ENCODE assay signal across 14 cellular contexts in genomic region chr3:161913786-161914389, GRCh38.
DNase-seq lines count a peak whose midpoint lies in the region; ATAC-seq, FAIRE-seq and TF ChIP-seq lines count a peak whose summit lies in the region.
"Had no signal": no experiment of that assay in that cellular context is flagged by ENCODE, and none has a peak within 500 bp of the region (broad histone marks: within the 10 kb centered on the region; RNA-seq: fewer than 3 reads in every experiment).

No MANE protein-coding gene starts in this region.

- TF ChIP-seq CTCF in Panc1 (IDR thresholded peaks at IDR 0.05) (no peak), bronchial epithelial cell (IDR thresholded peaks at IDR 0.05; ENCODE audit: insufficient read depth, low read length, severe bottlenecking) (no peak), ovary (IDR thresholded peaks at IDR 0.05) (no peak)

- H3K4me3 ChIP-seq in Panc1 (ENCODE audit: low read depth in 2 of 2, low read length in 2 of 2): no peak overlapping the region
- no peak overlapping the region for H3K4me3 ChIP-seq in bronchial epithelial cell (ENCODE audit: low read depth, low read length)
- no peak overlapping the region for H3K4me3 ChIP-seq in ovary
- H3K4me3 ChIP-seq: prostate gland had no signal

- DNase-seq in GM03348 (ENCODE audit: low spot score) (peak; percentile 51), Panc1 (ENCODE audit: low read depth, low spot score) (no peak), bronchial epithelial cell (ENCODE audit: low read depth) (peak; percentile 17), non-pigmented ciliary epithelial cell (ENCODE audit: low read depth) (peak; percentile 67), ovary (no peak)
- no peak for DNase-seq in activated effector memory CD4-positive, alpha-beta T cell treated with anti-CD3 and anti-CD28 coated beads, Interleukin-2, amount 50 U/mL, for 16 hours
- DNase-seq in activated CD8-positive, alpha-beta memory T cell treated with anti-CD3 and anti-CD28 coated beads, Interleukin-2, amount 50 U/mL, for 48 hours: no peak
- DNase-seq: activated CD4-positive, alpha-beta T cell treated with anti-CD3 and anti-CD28 coated beads, Interleukin-2, amount 50 U/mL, for 48 hours; activated effector memory CD4-positive, alpha-beta T cell treated with Interleukin-2 at 50 U/mL for 16 hours; CD8-positive, alpha-beta T cell; immature natural killer cell; stimulated activated CD4-positive, alpha-beta T cell treated with anti-CD3 and anti-CD28 coated beads, Interleukin-4, amount 100 ng/mL, for 24 hours had no signal

- H3K4me1 ChIP-seq in Panc1 (ENCODE audit: control insufficient read depth, insufficient read depth, low read length) (peaks cover 9% of the 10 kb centered on the region; the same call in 1 of the 2 replicates), ovary (ENCODE audit: insufficient read depth) (no peaks in the 10 kb centered on the region)
- H3K4me1 ChIP-seq: prostate gland had no signal

- in situ Hi-C loops in Panc1 (cut with HindIII; ENCODE audit: low pct_unique_long_range_greater_than_20kb, low sequenced_read_pairs): no loop called here

- no peak for FAIRE-seq in bronchial epithelial cell (lab: Jason Lieb, UNC)

- no peaks in the 10 kb centered on the region for H3K27me3 ChIP-seq in Panc1 (ENCODE audit: control insufficient read depth, insufficient read depth, low read length)
- no peaks in the 10 kb centered on the region for H3K27me3 ChIP-seq in bronchial epithelial cell (ENCODE audit: control insufficient read depth, insufficient read depth, low read length)
- no peaks in the 10 kb centered on the region for H3K27me3 ChIP-seq in ovary

- POLR2A ChIA-PET in Panc1 (lab: Charles Lee): no interaction called here

- intact Hi-C loops in Panc1 (cut with micrococcal nuclease; ENCODE audit: unreplicated experiment): no loop called here
- intact Hi-C loops in ovary (cut with DNase I): no loop called here

- no peaks in the 10 kb centered on the region for H3K9me3 ChIP-seq in Panc1 (ENCODE audit: control insufficient read depth, insufficient read depth, low read depth, low read length)
- H3K9me3 ChIP-seq in ovary: no peaks in the 10 kb centered on the region
- H3K9me3 ChIP-seq: prostate gland had no signal

- no peak overlapping the region for H3K27ac ChIP-seq in Panc1 (ENCODE audit: low read length)
- no peak overlapping the region for H3K27ac ChIP-seq in ovary
- H3K27ac ChIP-seq: prostate gland had no signal

- BruUV-seq in Panc1 (replicated peaks; lab: Mats Ljungman, UMichigan): no TSS peak

- no peak for TF ChIP-seq POLR2A in ovary (IDR thresholded peaks at IDR 0.05)

- ATAC-seq in Panc1: peak; percentile 60; the same call in 1 of the 2 replicates
- no peak for ATAC-seq in GM19324 (IDR thresholded peaks at IDR 0.05; ENCODE audit: low FRiP score, unreplicated experiment)
- ATAC-seq: CD8-positive, alpha-beta T cell had no signal

- CTCF ChIA-PET in Panc1 (lab: Charles Lee): no interaction called here

- TF ChIP-seq EP300 in ovary (IDR thresholded peaks at IDR 0.05): no peak

- H3K36me3 ChIP-seq in Panc1 (ENCODE audit: control insufficient read depth, insufficient read depth, low read length): no peaks in the 10 kb centered on the region
- no peaks in the 10 kb centered on the region for H3K36me3 ChIP-seq in bronchial epithelial cell (ENCODE audit: control insufficient read depth, insufficient read depth, low read length)
- H3K36me3 ChIP-seq in ovary: no peaks in the 10 kb centered on the region
- H3K36me3 ChIP-seq: prostate gland had no signal

Comparison
In these comparisons a context has a peak if more than half of its experiments do, and no peak if none do; other contexts are left out.
1. DNase-seq: peak in GM03348 (single experiment), bronchial epithelial cell (single experiment) and non-pigmented ciliary epithelial cell (single experiment); none in Panc1 (single experiment), activated effector memory CD4-positive, alpha-beta T cell treated with anti-CD3 and anti-CD28 coated beads, Interleukin-2, amount 50 U/mL, for 16 hours (single experiment), ovary (0 of 5) and activated CD8-positive, alpha-beta memory T cell treated with anti-CD3 and anti-CD28 coated beads, Interleukin-2, amount 50 U/mL, for 48 hours (single experiment).